ENCODE assay signal across 1 cellular context in the genomic region with DNA sequence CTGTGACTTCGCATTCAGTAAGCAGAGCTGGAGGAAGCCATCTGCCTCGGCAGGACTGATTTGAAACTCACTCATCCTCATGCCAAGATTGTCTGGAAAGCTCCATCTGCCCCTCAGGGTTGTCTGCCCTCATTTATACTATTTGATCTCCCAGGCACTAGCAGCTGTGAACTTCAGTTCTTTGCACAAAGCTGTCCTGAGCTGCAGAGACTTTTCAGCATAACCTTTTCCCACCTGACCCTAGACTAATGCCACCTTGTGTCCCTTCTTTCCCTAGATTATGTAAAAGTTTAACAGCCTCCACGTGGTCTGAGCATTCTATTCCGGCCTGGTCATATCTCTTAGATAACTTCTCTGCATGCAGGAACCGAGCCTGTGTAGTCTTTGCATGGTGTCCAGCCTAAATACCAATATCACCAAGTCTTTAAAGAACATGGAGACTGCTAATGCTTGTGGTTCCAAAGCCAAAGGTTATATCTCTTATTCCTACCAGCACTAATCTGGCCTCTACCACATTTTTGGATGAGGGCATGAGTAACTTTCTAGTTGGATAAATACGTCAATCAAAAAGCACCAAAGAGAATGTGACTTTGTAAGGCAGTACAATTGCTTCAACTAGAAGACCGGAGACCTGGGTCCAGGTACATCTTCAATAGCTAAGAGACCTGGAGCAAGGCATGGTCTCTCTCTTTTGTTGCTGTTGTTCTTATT.
A peak's percentile ranks its signal among the peaks of the same experiment; 100 is the strongest.
TF ChIP-seq lines count a peak whose summit lies in the region.

No MANE protein-coding gene starts in this region.

TF ChIP-seq in K562, 482 proteins besides CTCF, POLR2A, EP300 and RAD21 (continued from another document and continues in another):
- no peak for TF ChIP-seq JUN (IDR thresholded peaks at IDR 0.05; ENCODE audit: borderline replicate concordance, low read depth, low read length)
- no peak for TF ChIP-seq JUN (CRISPR knock-in tag; IDR thresholded peaks at IDR 0.05; ENCODE audit: borderline replicate concordance)
- TF ChIP-seq, protein P1, sequence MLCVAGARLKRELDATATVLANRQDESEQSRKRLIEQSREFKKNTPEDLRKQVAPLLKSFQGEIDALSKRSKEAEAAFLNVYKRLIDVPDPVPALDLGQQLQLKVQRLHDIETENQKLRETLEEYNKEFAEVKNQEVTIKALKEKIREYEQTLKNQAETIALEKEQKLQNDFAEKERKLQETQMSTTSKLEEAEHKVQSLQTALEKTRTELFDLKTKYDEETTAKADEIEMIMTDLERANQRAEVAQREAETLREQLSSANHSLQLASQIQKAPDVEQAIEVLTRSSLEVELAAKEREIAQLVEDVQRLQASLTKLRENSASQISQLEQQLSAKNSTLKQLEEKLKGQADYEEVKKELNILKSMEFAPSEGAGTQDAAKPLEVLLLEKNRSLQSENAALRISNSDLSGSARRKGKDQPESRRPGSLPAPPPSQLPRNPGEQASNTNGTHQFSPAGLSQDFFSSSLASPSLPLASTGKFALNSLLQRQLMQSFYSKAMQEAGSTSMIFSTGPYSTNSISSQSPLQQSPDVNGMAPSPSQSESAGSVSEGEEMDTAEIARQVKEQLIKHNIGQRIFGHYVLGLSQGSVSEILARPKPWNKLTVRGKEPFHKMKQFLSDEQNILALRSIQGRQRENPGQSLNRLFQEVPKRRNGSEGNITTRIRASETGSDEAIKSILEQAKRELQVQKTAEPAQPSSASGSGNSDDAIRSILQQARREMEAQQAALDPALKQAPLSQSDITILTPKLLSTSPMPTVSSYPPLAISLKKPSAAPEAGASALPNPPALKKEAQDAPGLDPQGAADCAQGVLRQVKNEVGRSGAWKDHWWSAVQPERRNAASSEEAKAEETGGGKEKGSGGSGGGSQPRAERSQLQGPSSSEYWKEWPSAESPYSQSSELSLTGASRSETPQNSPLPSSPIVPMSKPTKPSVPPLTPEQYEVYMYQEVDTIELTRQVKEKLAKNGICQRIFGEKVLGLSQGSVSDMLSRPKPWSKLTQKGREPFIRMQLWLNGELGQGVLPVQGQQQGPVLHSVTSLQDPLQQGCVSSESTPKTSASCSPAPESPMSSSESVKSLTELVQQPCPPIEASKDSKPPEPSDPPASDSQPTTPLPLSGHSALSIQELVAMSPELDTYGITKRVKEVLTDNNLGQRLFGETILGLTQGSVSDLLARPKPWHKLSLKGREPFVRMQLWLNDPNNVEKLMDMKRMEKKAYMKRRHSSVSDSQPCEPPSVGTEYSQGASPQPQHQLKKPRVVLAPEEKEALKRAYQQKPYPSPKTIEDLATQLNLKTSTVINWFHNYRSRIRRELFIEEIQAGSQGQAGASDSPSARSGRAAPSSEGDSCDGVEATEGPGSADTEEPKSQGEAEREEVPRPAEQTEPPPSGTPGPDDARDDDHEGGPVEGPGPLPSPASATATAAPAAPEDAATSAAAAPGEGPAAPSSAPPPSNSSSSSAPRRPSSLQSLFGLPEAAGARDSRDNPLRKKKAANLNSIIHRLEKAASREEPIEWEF (CRISPR knock-in tag; IDR thresholded peaks at IDR 0.05) = peak; percentile 48; the same call in 1 of the 2 replicates
- TF ChIP-seq GTF2E2 (tag; IDR thresholded peaks at IDR 0.05) = no peak
- TF ChIP-seq CBX3 (IDR thresholded peaks at IDR 0.05; ENCODE audit: borderline replicate concordance in 1 of 2, low read length in 2 of 2) = no peak
- TF ChIP-seq PCBP1 (IDR thresholded peaks at IDR 0.05; ENCODE audit: low read depth, low read length, poor library complexity, severe bottlenecking) = no peak
- TF ChIP-seq, protein P2, sequence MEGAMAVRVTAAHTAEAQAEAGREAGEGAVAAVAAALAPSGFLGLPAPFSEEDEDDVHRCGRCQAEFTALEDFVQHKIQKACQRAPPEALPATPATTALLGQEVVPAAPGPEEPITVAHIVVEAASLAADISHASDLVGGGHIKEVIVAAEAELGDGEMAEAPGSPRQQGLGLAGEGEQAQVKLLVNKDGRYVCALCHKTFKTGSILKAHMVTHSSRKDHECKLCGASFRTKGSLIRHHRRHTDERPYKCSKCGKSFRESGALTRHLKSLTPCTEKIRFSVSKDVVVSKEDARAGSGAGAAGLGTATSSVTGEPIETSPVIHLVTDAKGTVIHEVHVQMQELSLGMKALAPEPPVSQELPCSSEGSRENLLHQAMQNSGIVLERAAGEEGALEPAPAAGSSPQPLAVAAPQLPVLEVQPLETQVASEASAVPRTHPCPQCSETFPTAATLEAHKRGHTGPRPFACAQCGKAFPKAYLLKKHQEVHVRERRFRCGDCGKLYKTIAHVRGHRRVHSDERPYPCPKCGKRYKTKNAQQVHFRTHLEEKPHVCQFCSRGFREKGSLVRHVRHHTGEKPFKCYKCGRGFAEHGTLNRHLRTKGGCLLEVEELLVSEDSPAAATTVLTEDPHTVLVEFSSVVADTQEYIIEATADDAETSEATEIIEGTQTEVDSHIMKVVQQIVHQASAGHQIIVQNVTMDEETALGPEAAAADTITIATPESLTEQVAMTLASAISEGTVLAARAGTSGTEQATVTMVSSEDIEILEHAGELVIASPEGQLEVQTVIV (CRISPR knock-in tag; IDR thresholded peaks at IDR 0.05; ENCODE audit: borderline replicate concordance) = no peak
- no peak for TF ChIP-seq ZNF589 (CRISPR knock-in tag; IDR thresholded peaks at IDR 0.05; ENCODE audit: low read depth)
- no peak for TF ChIP-seq ETV6 (IDR thresholded peaks at IDR 0.05; ENCODE audit: borderline replicate concordance in 1 of 2, low read depth in 2 of 2, low read length in 1 of 2)
- no peak for TF ChIP-seq ETV6 (CRISPR knock-in tag; IDR thresholded peaks at IDR 0.05; ENCODE audit: borderline replicate concordance)
- TF ChIP-seq HDGF (IDR thresholded peaks at IDR 0.05) = no peak
- no peak for TF ChIP-seq HNRNPUL1 (IDR thresholded peaks at IDR 0.05; ENCODE audit: low read length)
- no peak for TF ChIP-seq ZNF408 (CRISPR knock-in tag; IDR thresholded peaks at IDR 0.05; ENCODE audit: low read depth)
- 0 out of 2 replicates have a peak, but pooled peaks have one; percentile 19 for TF ChIP-seq SMARCA4 (IDR thresholded peaks at IDR 0.05)
- TF ChIP-seq RUNX1 (IDR thresholded peaks at IDR 0.05; ENCODE audit: low read depth) = no peak
- no peak for TF ChIP-seq STAT5A (IDR thresholded peaks at IDR 0.05; ENCODE audit: borderline replicate concordance, low read length)
- no peak for TF ChIP-seq FIP1L1 (IDR thresholded peaks at IDR 0.05; ENCODE audit: low read depth, low read length, poor library complexity, severe bottlenecking)
- TF ChIP-seq, protein P3, sequence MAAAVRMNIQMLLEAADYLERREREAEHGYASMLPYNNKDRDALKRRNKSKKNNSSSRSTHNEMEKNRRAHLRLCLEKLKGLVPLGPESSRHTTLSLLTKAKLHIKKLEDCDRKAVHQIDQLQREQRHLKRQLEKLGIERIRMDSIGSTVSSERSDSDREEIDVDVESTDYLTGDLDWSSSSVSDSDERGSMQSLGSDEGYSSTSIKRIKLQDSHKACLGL (CRISPR knock-in tag; IDR thresholded peaks at IDR 0.05; ENCODE audit: borderline replicate concordance, poor library complexity, severe bottlenecking) = peak; percentile 12
- TF ChIP-seq, protein P4, sequence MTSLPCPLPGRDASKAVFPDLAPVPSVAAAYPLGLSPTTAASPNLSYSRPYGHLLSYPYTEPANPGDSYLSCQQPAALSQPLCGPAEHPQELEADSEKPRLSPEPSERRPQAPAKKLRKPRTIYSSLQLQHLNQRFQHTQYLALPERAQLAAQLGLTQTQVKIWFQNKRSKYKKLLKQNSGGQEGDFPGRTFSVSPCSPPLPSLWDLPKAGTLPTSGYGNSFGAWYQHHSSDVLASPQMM (CRISPR knock-in tag; IDR thresholded peaks at IDR 0.05) = no peak
- no peak for TF ChIP-seq NCOA6 (IDR thresholded peaks at IDR 0.05)
- no peak for TF ChIP-seq MEF2A (IDR thresholded peaks at IDR 0.05; ENCODE audit: control insufficient read depth, low read depth, low read length)
- TF ChIP-seq CBFA2T2 (conservative IDR thresholded peaks at IDR 0.05) = no peak
- TF ChIP-seq, protein P5, sequence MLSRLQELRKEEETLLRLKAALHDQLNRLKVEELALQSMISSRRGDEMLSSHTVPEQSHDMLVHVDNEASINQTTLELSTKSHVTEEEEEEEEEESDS (CRISPR knock-in tag; IDR thresholded peaks at IDR 0.05) = no peak
- no peak for TF ChIP-seq RBBP5 (IDR thresholded peaks at IDR 0.05; ENCODE audit: borderline replicate concordance, insufficient read depth, low read length, poor library complexity, severe bottlenecking)
- no peak for TF ChIP-seq XRCC3 (IDR thresholded peaks at IDR 0.05)
- TF ChIP-seq SRSF3 (IDR thresholded peaks at IDR 0.05; ENCODE audit: insufficient read depth, low read length) = no peak
- no peak for TF ChIP-seq TRIM24 (IDR thresholded peaks at IDR 0.05)
- TF ChIP-seq MAFG (tag; conservative IDR thresholded peaks at IDR 0.05) = no peak
- no peak for TF ChIP-seq HEY1 (CRISPR knock-in tag; IDR thresholded peaks at IDR 0.05; ENCODE audit: borderline replicate concordance)
- TF ChIP-seq HDAC2 (IDR thresholded peaks at IDR 0.05) = peak; percentile 20; the same call in 1 of the 2 replicates
- TF ChIP-seq, protein P6, sequence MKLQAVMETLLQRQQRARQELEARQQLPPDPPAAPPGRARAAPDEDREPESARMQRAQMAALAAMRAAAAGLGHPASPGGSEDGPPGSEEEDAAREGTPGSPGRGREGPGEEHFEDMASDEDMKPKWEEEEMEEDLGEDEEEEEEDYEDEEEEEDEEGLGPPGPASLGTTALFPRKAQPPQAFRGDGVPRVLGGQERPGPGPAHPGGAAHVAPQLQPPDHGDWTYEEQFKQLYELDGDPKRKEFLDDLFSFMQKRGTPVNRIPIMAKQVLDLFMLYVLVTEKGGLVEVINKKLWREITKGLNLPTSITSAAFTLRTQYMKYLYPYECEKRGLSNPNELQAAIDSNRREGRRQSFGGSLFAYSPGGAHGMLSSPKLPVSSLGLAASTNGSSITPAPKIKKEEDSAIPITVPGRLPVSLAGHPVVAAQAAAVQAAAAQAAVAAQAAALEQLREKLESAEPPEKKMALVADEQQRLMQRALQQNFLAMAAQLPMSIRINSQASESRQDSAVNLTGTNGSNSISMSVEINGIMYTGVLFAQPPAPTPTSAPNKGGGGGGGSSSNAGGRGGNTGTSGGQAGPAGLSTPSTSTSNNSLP (IDR thresholded peaks at IDR 0.05; ENCODE audit: borderline replicate concordance, low read depth, low read length) = no peak
- TF ChIP-seq BHLHE40 (IDR thresholded peaks at IDR 0.05; ENCODE audit: low read length) = no peak
- TF ChIP-seq, protein P7, sequence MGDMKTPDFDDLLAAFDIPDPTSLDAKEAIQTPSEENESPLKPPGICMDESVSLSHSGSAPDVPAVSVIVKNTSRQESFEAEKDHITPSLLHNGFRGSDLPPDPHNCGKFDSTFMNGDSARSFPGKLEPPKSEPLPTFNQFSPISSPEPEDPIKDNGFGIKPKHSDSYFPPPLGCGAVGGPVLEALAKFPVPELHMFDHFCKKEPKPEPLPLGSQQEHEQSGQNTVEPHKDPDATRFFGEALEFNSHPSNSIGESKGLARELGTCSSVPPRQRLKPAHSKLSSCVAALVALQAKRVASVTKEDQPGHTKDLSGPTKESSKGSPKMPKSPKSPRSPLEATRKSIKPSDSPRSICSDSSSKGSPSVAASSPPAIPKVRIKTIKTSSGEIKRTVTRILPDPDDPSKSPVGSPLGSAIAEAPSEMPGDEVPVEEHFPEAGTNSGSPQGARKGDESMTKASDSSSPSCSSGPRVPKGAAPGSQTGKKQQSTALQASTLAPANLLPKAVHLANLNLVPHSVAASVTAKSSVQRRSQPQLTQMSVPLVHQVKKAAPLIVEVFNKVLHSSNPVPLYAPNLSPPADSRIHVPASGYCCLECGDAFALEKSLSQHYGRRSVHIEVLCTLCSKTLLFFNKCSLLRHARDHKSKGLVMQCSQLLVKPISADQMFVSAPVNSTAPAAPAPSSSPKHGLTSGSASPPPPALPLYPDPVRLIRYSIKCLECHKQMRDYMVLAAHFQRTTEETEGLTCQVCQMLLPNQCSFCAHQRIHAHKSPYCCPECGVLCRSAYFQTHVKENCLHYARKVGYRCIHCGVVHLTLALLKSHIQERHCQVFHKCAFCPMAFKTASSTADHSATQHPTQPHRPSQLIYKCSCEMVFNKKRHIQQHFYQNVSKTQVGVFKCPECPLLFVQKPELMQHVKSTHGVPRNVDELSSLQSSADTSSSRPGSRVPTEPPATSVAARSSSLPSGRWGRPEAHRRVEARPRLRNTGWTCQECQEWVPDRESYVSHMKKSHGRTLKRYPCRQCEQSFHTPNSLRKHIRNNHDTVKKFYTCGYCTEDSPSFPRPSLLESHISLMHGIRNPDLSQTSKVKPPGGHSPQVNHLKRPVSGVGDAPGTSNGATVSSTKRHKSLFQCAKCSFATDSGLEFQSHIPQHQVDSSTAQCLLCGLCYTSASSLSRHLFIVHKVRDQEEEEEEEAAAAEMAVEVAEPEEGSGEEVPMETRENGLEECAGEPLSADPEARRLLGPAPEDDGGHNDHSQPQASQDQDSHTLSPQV (IDR thresholded peaks at IDR 0.05) = peak; percentile 98
- no peak for TF ChIP-seq SNRNP70 (optimal IDR thresholded peaks at IDR 0.05; ENCODE audit: low read depth, low read length)
- TF ChIP-seq, protein P8, sequence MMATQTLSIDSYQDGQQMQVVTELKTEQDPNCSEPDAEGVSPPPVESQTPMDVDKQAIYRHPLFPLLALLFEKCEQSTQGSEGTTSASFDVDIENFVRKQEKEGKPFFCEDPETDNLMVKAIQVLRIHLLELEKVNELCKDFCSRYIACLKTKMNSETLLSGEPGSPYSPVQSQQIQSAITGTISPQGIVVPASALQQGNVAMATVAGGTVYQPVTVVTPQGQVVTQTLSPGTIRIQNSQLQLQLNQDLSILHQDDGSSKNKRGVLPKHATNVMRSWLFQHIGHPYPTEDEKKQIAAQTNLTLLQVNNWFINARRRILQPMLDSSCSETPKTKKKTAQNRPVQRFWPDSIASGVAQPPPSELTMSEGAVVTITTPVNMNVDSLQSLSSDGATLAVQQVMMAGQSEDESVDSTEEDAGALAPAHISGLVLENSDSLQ (IDR thresholded peaks at IDR 0.05) = peak; percentile 61
- TF ChIP-seq SIRT6 (IDR thresholded peaks at IDR 0.05; ENCODE audit: low read depth, low read length) = no peak
- no peak for TF ChIP-seq ZNF75A (CRISPR knock-in tag; IDR thresholded peaks at IDR 0.05)
- no peak for TF ChIP-seq ZC3H8 (IDR thresholded peaks at IDR 0.05)
- TF ChIP-seq ZNF507 (tag; conservative IDR thresholded peaks at IDR 0.05) = no peak
- TF ChIP-seq CEBPG (CRISPR knock-in tag; IDR thresholded peaks at IDR 0.05) = no peak
- no peak for TF ChIP-seq CEBPG (tag; conservative IDR thresholded peaks at IDR 0.05 in 1 of 2, IDR thresholded peaks at IDR 0.05 in 1 of 2)
- TF ChIP-seq PCBP2 (IDR thresholded peaks at IDR 0.05; ENCODE audit: low read depth, low read length, poor library complexity, severe bottlenecking) = no peak
- no peak for TF ChIP-seq MAFK (IDR thresholded peaks at IDR 0.05; ENCODE audit: low read length)
- TF ChIP-seq HMG20A (CRISPR knock-in tag; conservative IDR thresholded peaks at IDR 0.05) = no peak
- no peak for TF ChIP-seq CREB1 (IDR thresholded peaks at IDR 0.05)
- no peak for TF ChIP-seq CREB1 (CRISPR knock-in tag; IDR thresholded peaks at IDR 0.05)
